ENCODE assay signal across 20 cellular contexts in the genomic region with DNA sequence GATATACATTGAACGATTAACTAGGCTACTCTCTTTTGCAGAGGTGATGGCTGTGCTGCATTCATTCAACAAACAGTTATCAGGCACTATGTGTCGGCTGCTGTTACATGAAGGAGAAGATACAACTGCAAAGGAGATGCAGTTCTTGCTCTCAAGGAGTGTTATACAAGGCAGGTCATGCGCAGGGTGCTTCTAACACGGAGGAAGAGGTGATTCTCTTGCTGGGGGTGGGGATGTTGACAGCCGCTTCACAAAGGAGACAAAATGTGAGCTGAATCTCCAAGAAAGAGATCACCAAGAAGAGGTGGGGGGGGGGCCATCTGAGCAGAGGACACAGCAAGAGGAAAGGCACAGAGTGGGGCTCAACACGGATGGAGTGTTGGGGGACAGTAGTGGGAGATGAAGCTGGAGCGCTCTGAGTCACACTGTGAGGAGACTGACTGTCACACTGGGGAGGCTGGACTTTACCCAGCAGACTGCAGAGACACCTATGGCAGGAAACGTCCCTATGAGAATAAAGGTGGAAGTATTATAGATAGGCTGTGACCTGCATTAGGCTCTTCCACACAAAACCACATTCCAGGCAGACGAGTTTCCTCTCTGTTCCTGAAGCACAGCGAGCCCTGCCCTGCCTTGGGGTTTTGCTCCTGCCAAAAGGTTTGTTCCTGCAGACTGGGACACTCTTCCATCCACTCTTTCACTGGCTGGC. TPM values are rescaled to one million over a fixed set of nuclear protein-coding genes. Genes with fewer than 3 reads are reported as not detected.
DNase-seq lines count a peak whose midpoint lies in the region; ATAC-seq and TF ChIP-seq lines count a peak whose summit lies in the region.
"Had no signal": no experiment of that assay in that cellular context is flagged by ENCODE, and none has a peak within 500 bp of the region (broad histone marks: within the 10 kb centered on the region; RNA-seq: fewer than 3 reads in every experiment).

No MANE protein-coding gene starts in this region.

- no peaks in the 10 kb centered on the region for H3K79me1 ChIP-seq in mesendoderm (ENCODE audit: low read length)

- POLR2A ChIA-PET in Panc1 (lab: Charles Lee): interaction anchor here (0.7 kb wide), 2 partner anchors 26 to 163 kb away, joined by 3 to 16 read pairs; no protein-coding TSS in a partner anchor

- H3K4me3 ChIP-seq in Panc1 (ENCODE audit: low read depth in 2 of 2, low read length in 2 of 2) (no peak overlapping the region), mesendoderm (ENCODE audit: low read length) (no peak overlapping the region), vagina (no peak overlapping the region)
- H3K4me3 ChIP-seq: SJCRH30 had no signal

- H3K27ac Mint-ChIP-seq in chondrocyte (ENCODE audit: unreplicated experiment): no peak overlapping the region
- H3K27ac Mint-ChIP-seq: CD8-positive, alpha-beta memory T cell had no signal

- H3K36me3 ChIP-seq in Panc1 (ENCODE audit: control insufficient read depth, insufficient read depth, low read length) (no peaks in the 10 kb centered on the region; the same call in none of the 2 replicates), mesendoderm (ENCODE audit: control insufficient read depth, insufficient read depth, low read length) (no peaks in the 10 kb centered on the region), vagina (peaks cover 0 to 11% of the 10 kb centered on the region in 2 donors)

- H2AK5ac ChIP-seq in mesendoderm (ENCODE audit: low read length): no peak overlapping the region

- BruUV-seq in Panc1 (replicated peaks; lab: Mats Ljungman, UMichigan): no TSS peak

- no peak overlapping the region for H2BK120ac ChIP-seq in mesendoderm (ENCODE audit: low read depth, low read length)

- peaks cover 8% of the 10 kb centered on the region for H3K36me3 Mint-ChIP-seq in chondrocyte (ENCODE audit: low read depth)

- ATAC-seq in Panc1 (0 out of 2 replicates have a peak, but pooled peaks have one; percentile 60), esophagus mucosa (peak; percentile 89)

- TF ChIP-seq POLR2A in vagina (IDR thresholded peaks at IDR 0.05): no peak

- H3K4ac ChIP-seq in mesendoderm (ENCODE audit: low read depth, low read length): no peak overlapping the region

- H3K4me1 Mint-ChIP-seq in chondrocyte (ENCODE audit: low read depth): peaks cover 5% of the 10 kb centered on the region
- H3K4me1 Mint-ChIP-seq: CD8-positive, alpha-beta memory T cell had no signal

- no peak overlapping the region for H3K27ac ChIP-seq in Panc1 (ENCODE audit: low read length)
- H3K27ac ChIP-seq in mesendoderm (ENCODE audit: low read depth, low read length): no peak overlapping the region
- no peak overlapping the region for H3K27ac ChIP-seq in vagina
- H3K27ac ChIP-seq: RWPE1, SJCRH30 had no signal

- no peak overlapping the region for H3K4me2 ChIP-seq in mesendoderm (ENCODE audit: low read length)

- CTCF ChIA-PET in Panc1 (lab: Charles Lee): no interaction called here

- in situ Hi-C loops in Panc1 (cut with HindIII; ENCODE audit: low pct_unique_long_range_greater_than_20kb, low sequenced_read_pairs): no loop called here

- no CpG with 5 or more reads among the region's 10 CpGs for WGBS in mesendoderm (ENCODE audit: extremely low coverage, insufficient coverage, low lambda C conversion rate)

- H2BK15ac ChIP-seq in mesendoderm (replicated peaks; ENCODE audit: low read depth): no peak overlapping the region

- H3K4me1 ChIP-seq in Panc1 (ENCODE audit: control insufficient read depth, insufficient read depth, low read length): peaks cover 3% of the 10 kb centered on the region; the same call in 1 of the 2 replicates
- H3K4me1 ChIP-seq in mesendoderm (ENCODE audit: control insufficient read depth, low read depth, low read length): no peaks in the 10 kb centered on the region
- no peaks in the 10 kb centered on the region for H3K4me1 ChIP-seq in vagina

- H3K27me3 ChIP-seq in Panc1 (ENCODE audit: control insufficient read depth, insufficient read depth, low read length) (no peaks in the 10 kb centered on the region), mesendoderm (ENCODE audit: insufficient read depth, low read length, poor library complexity) (no peaks in the 10 kb centered on the region), vagina (no peaks in the 10 kb centered on the region)
- H3K27me3 ChIP-seq: SJCRH30 had no signal

- H2BK5ac ChIP-seq in mesendoderm (ENCODE audit: low read length): no peak overlapping the region

- H3K56ac ChIP-seq in mesendoderm (ENCODE audit: low read length): no peak overlapping the region

- H3K9me3 Mint-ChIP-seq in chondrocyte (ENCODE audit: low read depth): no peaks in the 10 kb centered on the region
- H3K9me3 Mint-ChIP-seq: CD8-positive, alpha-beta memory T cell had no signal

- H4K5ac ChIP-seq in mesendoderm (ENCODE audit: low read length): no peak overlapping the region

- H3K27me3 Mint-ChIP-seq in chondrocyte (ENCODE audit: low read depth): peaks cover 2% of the 10 kb centered on the region

- H3K9ac ChIP-seq in mesendoderm (ENCODE audit: low read length): no peak overlapping the region

- H3K9me3 ChIP-seq in Panc1 (ENCODE audit: control insufficient read depth, insufficient read depth, low read depth, low read length) (no peaks in the 10 kb centered on the region), vagina (no peaks in the 10 kb centered on the region)
- H3K9me3 ChIP-seq: SJCRH30 had no signal

- no peak overlapping the region for H3K23ac ChIP-seq in mesendoderm (ENCODE audit: low read length)

- no peak for TF ChIP-seq CTCF in Panc1 (IDR thresholded peaks at IDR 0.05)
- TF ChIP-seq CTCF in vagina (IDR thresholded peaks at IDR 0.05): no peak
- TF ChIP-seq CTCF in chondrocyte (IDR thresholded peaks at IDR 0.05): no peak

- DNase-seq in HT1080 (ENCODE audit: low read depth) (peak; percentile 37), Panc1 (ENCODE audit: low read depth, low spot score) (no peak), mesendoderm (peak; percentile 21), vagina (ENCODE audit: extremely low spot score in 2 of 2) (no peak), chondrocyte (ENCODE audit: low spot score) (no peak), NCI-H187 treated with DMSO at 0.1 percent for 48 hours (lab: John Stamatoyannopoulos, UW) (no peak), NCI-H2081 treated with DMSO at 0.1 percent for 48 hours (lab: John Stamatoyannopoulos, UW) (no peak)
- DNase-seq: ACHN; C1 segment of cervical spinal cord; CD8-positive, alpha-beta memory T cell; DMS79; H7; NCI-H1105; NCI-H524; NCI-H82; OCI-M1; SJCRH30 had no signal

- no peak overlapping the region for H3K4me3 Mint-ChIP-seq in chondrocyte (ENCODE audit: unreplicated experiment)
- H3K4me3 Mint-ChIP-seq: CD8-positive, alpha-beta memory T cell had no signal

- H4K8ac ChIP-seq in mesendoderm (ENCODE audit: low read depth, low read length): no peak overlapping the region

- intact Hi-C loops in Panc1 (cut with micrococcal nuclease; ENCODE audit: unreplicated experiment) (no loop called here), vagina (cut with DNase I) (no loop called here)

- H3K18ac ChIP-seq in mesendoderm (ENCODE audit: low read length): no peak overlapping the region

- no peaks in the 10 kb centered on the region for H3K79me2 ChIP-seq in mesendoderm (ENCODE audit: control insufficient read depth, insufficient read depth, low read length)

RNA-seq across cellular contexts. Expression of a gene that starts 20.9 kb away (rescaled TPM):
- total RNA-seq in HT1080 (2014; rRNA removed; shearing (Covaris generic)): 60.8 and 76.1 TPM in 2 replicates
- 93.4 and 101 TPM in 2 replicates for polyA plus RNA-seq in HT1080 (2015; cell fraction: cytosol; rRNA removed)
- polyA plus RNA-seq in HT1080 (2015; cell fraction: nucleus; rRNA removed): 39.9 and 42.3 TPM in 2 replicates
- total RNA-seq in Panc1 (2021; ENCODE audit: unreplicated experiment) (55.5 TPM), esophagus mucosa (52.5 TPM), vagina (32.4 TPM), chondrocyte (47.9 to 62.6 TPM (median 49.7 TPM) in 3 replicates)
- 81.9 TPM for polyA plus RNA-seq in Panc1 (2012; ENCODE audit: insufficient read length)
- 69.6 TPM for polyA plus RNA-seq in mesendoderm (2013, experiment 1 of 2)
- polyA plus RNA-seq in mesendoderm (2013, experiment 2 of 2): 69.6 TPM

RNA-seq across cellular contexts. Expression of a gene that starts 21.0 kb away (rescaled TPM):
- not detected in 2 replicates for total RNA-seq in HT1080 (2014; rRNA removed; shearing (Covaris generic))
- not detected in 2 replicates for polyA plus RNA-seq in HT1080 (2015; cell fraction: cytosol; rRNA removed)
- not detected in 2 replicates for polyA plus RNA-seq in HT1080 (2015; cell fraction: nucleus; rRNA removed)
- total RNA-seq in Panc1 (2021; ENCODE audit: unreplicated experiment) (not detected), esophagus mucosa (not detected), vagina (not detected), chondrocyte (not detected in 3 replicates)
- not detected for polyA plus RNA-seq in Panc1 (2012; ENCODE audit: insufficient read length)
- polyA plus RNA-seq in mesendoderm (2013, experiment 1 of 2): not detected
- polyA plus RNA-seq in mesendoderm (2013, experiment 2 of 2): not detected
- total RNA-seq: CD8-positive, alpha-beta memory T cell; H7; LHCN-M2; SJCRH30 had no signal
- polyA plus RNA-seq: CD8-positive, alpha-beta memory T cell had no signal

RNA-seq across cellular contexts. Expression of a gene that starts 45.6 kb away (rescaled TPM):
- total RNA-seq in HT1080 (2014; rRNA removed; shearing (Covaris generic)): 7.1 and 9.1 TPM in 2 replicates
- polyA plus RNA-seq in HT1080 (2015; cell fraction: cytosol; rRNA removed): 5.7 and 6.7 TPM in 2 replicates
- 5.4 and 6.4 TPM in 2 replicates for polyA plus RNA-seq in HT1080 (2015; cell fraction: nucleus; rRNA removed)
- total RNA-seq in Panc1 (2021; ENCODE audit: unreplicated experiment) (1.1 TPM), esophagus mucosa (3.1 TPM), vagina (11.0 TPM), chondrocyte (7.1 to 12.8 TPM (median 9.1 TPM) in 3 replicates)
- 0.93 TPM for polyA plus RNA-seq in Panc1 (2012; ENCODE audit: insufficient read length)
- polyA plus RNA-seq in mesendoderm (2013, experiment 1 of 2): 1.3 TPM
- polyA plus RNA-seq in mesendoderm (2013, experiment 2 of 2): 1.2 TPM

Comparison
In these comparisons a context has a peak if more than half of its experiments do, and no peak if none do; other contexts are left out.
1. DNase-seq: peak in HT1080 (single experiment) and mesendoderm (single experiment); none in Panc1 (single experiment), vagina (0 of 2), chondrocyte (single experiment), NCI-H187 treated with DMSO at 0.1 percent for 48 hours (single experiment) and NCI-H2081 treated with DMSO at 0.1 percent for 48 hours (single experiment).